Comparison of ENCODE assay signal across 41 cellular contexts in the genomic region with DNA sequence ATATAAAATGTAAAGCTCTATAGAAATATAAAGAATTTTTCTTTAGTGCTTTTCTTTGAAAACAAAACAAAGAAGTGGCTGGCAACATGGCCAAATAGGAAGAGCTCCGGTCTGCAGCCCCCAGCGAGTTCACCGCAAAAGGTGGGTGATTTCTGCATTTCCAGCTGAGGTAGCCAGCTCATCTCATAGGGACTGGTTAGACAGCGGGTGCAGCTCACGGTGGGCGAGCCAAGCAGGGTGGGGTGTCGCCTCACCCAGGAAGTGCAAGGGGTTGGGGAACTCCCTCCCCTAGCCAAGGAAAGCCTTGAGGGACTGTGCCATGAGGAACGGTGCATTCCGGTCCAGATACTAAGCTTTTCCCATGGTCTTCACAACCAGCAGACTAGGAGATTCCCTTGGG. TPM values are rescaled to one million over a fixed set of nuclear protein-coding genes. Genes with fewer than 3 reads are reported as not detected.
"Had no signal": no experiment of that assay in that cellular context is flagged by ENCODE, and none has a peak within 500 bp of the region (broad histone marks: within the 10 kb centered on the region; RNA-seq: fewer than 3 reads in every experiment).

No MANE protein-coding gene starts in this region.

- H3K4me3 Mint-ChIP-seq: activated naive CD4-positive, alpha-beta T cell treated with anti-CD3 and anti-CD28 coated beads, Interleukin-2, amount 10 ng/mL, durations not matched to agents 7 days and 5 days; activated naive CD4-positive, alpha-beta T cell treated with anti-CD3 and anti-CD28 coated beads, Interleukin-2, amount 50 U/mL, for 24 hours; activated naive CD8-positive, alpha-beta T cell; activated naive CD8-positive, alpha-beta T cell treated with anti-CD3 and anti-CD28 coated beads for 36 hours; activated naive CD8-positive, alpha-beta T cell treated with anti-CD3 and anti-CD28 coated beads, Interleukin-2, amount 10 ng/mL, durations not matched to agents 7 days and 5 days; activated naive CD8-positive, alpha-beta T cell treated with anti-CD3 and anti-CD28 coated beads, Interleukin-2, amount 50 U/mL, for 24 hours; activated T-cell treated with anti-CD3 and anti-CD28 coated beads, Interleukin-2, amount 50 U/mL, for 24 hours; activated T-cell treated with anti-CD3 and anti-CD28 coated beads, Interleukin-2, amount 50 U/mL, for 4 hours; activated T-cell treated with anti-CD3 and anti-CD28 coated beads, Interleukin-2, amount 50 U/mL, for 72 hours; activated T-helper 1 cell treated with anti-CD3 and anti-CD28 coated beads, Interleukin-12 subunit alpha, Interleukin-12 subunit beta, Interleukin-2, Interleukin-4 antibody, amounts not matched to agents 30 ng/mL and 10 ng/mL and 1 ng/mL, durations not matched to agents 14 hours and 24 hours and 36 hours; activated T-helper 17 cell treated with anti-CD3 and anti-CD28 coated beads, Interleukin-2, amount 50 U/mL, for 72 hours; brain; central memory CD8-positive, alpha-beta T cell had no signal

- H3K27ac Mint-ChIP-seq: activated naive CD4-positive, alpha-beta T cell treated with anti-CD3 and anti-CD28 coated beads, Interleukin-2, amount 10 ng/mL, durations not matched to agents 7 days and 5 days; activated naive CD4-positive, alpha-beta T cell treated with anti-CD3 and anti-CD28 coated beads, Interleukin-2, amount 50 U/mL, for 24 hours; activated naive CD4-positive, alpha-beta T cell treated with anti-CD3 and anti-CD28 coated beads, Interleukin-2, amount 50 U/mL, for 72 hours; activated naive CD8-positive, alpha-beta T cell; activated naive CD8-positive, alpha-beta T cell treated with anti-CD3 and anti-CD28 coated beads for 36 hours; activated naive CD8-positive, alpha-beta T cell treated with anti-CD3 and anti-CD28 coated beads, Interleukin-2, amount 10 ng/mL, durations not matched to agents 7 days and 5 days; activated naive CD8-positive, alpha-beta T cell treated with anti-CD3 and anti-CD28 coated beads, Interleukin-2, amount 50 U/mL, for 24 hours; activated T-cell treated with anti-CD3 and anti-CD28 coated beads, Interleukin-2, amount 50 U/mL, for 24 hours; activated T-cell treated with anti-CD3 and anti-CD28 coated beads, Interleukin-2, amount 50 U/mL, for 72 hours; activated T-helper 1 cell treated with anti-CD3 and anti-CD28 coated beads, Interleukin-12 subunit alpha, Interleukin-12 subunit beta, Interleukin-2, Interleukin-4 antibody, amounts not matched to agents 30 ng/mL and 10 ng/mL and 1 ng/mL, durations not matched to agents 14 hours and 24 hours and 36 hours; activated T-helper 17 cell treated with anti-CD3 and anti-CD28 coated beads, Interleukin-2, amount 50 U/mL, for 72 hours; activated T-helper 2 cell treated with anti-CD3 and anti-CD28 coated beads, Interferon-gamma antibody, Interleukin-2, Interleukin-4, amounts not matched to agents 10 μg/mL and 5 μg/mL and 100 μg/mL, durations not matched to agents 14 hours and 24 hours and 36 hours; brain had no signal

- H3K4me1 Mint-ChIP-seq: activated naive CD4-positive, alpha-beta T cell treated with anti-CD3 and anti-CD28 coated beads, Interleukin-2, amount 50 U/mL, for 24 hours; activated naive CD8-positive, alpha-beta T cell treated with anti-CD3 and anti-CD28 coated beads for 36 hours; activated T-helper 17 cell treated with anti-CD3 and anti-CD28 coated beads, Interleukin-2, amount 50 U/mL, for 72 hours; brain; central memory CD8-positive, alpha-beta T cell had no signal

- H3K36me3 Mint-ChIP-seq: brain had no signal

- ATAC-seq: activated naive CD4-positive, alpha-beta T cell treated with anti-CD3 and anti-CD28 coated beads, Interleukin-2, amount 50 U/mL, for 72 hours; activated naive CD8-positive, alpha-beta T cell treated with anti-CD3 and anti-CD28 coated beads, Interleukin-2, amount 50 U/mL, for 24 hours; activated T-cell treated with anti-CD3 and anti-CD28 coated beads, Interleukin-2, amount 50 U/mL, for 4 hours; activated T-cell treated with anti-CD3 and anti-CD28 coated beads, Interleukin-2, amount 50 U/mL, for 72 hours; activated T-helper 17 cell treated with anti-CD3 and anti-CD28 coated beads, Interleukin-2, amount 50 U/mL, for 72 hours; body of pancreas had no signal

- H3K4me3 ChIP-seq: adrenal gland, ascending aorta, body of pancreas, breast epithelium, cardiac muscle cell had no signal

- H3K9me3 ChIP-seq: adrenal gland, ascending aorta, body of pancreas, breast epithelium had no signal

- H3K9me3 Mint-ChIP-seq: activated naive CD4-positive, alpha-beta T cell treated with anti-CD3 and anti-CD28 coated beads, Interleukin-2, amount 50 U/mL, for 24 hours; activated T-cell treated with anti-CD3 and anti-CD28 coated beads, Interleukin-2, amount 50 U/mL, for 24 hours; activated T-cell treated with anti-CD3 and anti-CD28 coated beads, Interleukin-2, amount 50 U/mL, for 4 hours; activated T-helper 17 cell treated with anti-CD3 and anti-CD28 coated beads, Interleukin-2, amount 50 U/mL, for 72 hours; central memory CD8-positive, alpha-beta T cell had no signal

- H3K27me3 Mint-ChIP-seq: activated naive CD4-positive, alpha-beta T cell treated with anti-CD3 and anti-CD28 coated beads, Interleukin-2, amount 50 U/mL, for 24 hours; activated naive CD8-positive, alpha-beta T cell; activated naive CD8-positive, alpha-beta T cell treated with anti-CD3 and anti-CD28 coated beads for 36 hours; activated naive CD8-positive, alpha-beta T cell treated with anti-CD3 and anti-CD28 coated beads, Interleukin-2, amount 10 ng/mL, durations not matched to agents 7 days and 5 days; activated naive CD8-positive, alpha-beta T cell treated with anti-CD3 and anti-CD28 coated beads, Interleukin-2, amount 50 U/mL, for 24 hours had no signal

- DNase-seq: activated effector memory CD4-positive, alpha-beta T cell treated with anti-CD3 and anti-CD28 coated beads, Interleukin-2, amount 50 U/mL, for 16 hours; activated effector memory CD4-positive, alpha-beta T cell treated with Interleukin-2 at 50 U/mL for 16 hours; activated gamma-delta T cell; activated gamma-delta T cell treated with Interleukin-2 at 50 U/mL for 16 hours; activated naive CD4-positive, alpha-beta T cell; activated naive CD4-positive, alpha-beta T cell treated with anti-CD3 and anti-CD28 coated beads, Interleukin-2, amount 10 ng/mL, durations not matched to agents 7 days and 5 days; activated naive CD4-positive, alpha-beta T cell treated with anti-CD3 and anti-CD28 coated beads, Interleukin-2, amount 50 U/mL, for 16 hours; activated naive CD4-positive, alpha-beta T cell treated with Interleukin-2 at 50 U/mL for 16 hours; activated naive CD8-positive, alpha-beta T cell treated with anti-CD3 and anti-CD28 coated beads for 36 hours; activated naive CD8-positive, alpha-beta T cell treated with anti-CD3 and anti-CD28 coated beads, Interleukin-2, amount 10 ng/mL, durations not matched to agents 7 days and 5 days; activated naive CD8-positive, alpha-beta T cell treated with anti-CD3 and anti-CD28 coated beads, Interleukin-2, amount 50 U/mL, for 24 hours; activated T-cell treated with anti-CD3 and anti-CD28 coated beads, Interleukin-2, amount 50 U/mL, for 1 hour; activated T-cell treated with anti-CD3 and anti-CD28 coated beads, Interleukin-2, amount 50 U/mL, for 24 hours; activated T-cell treated with anti-CD3 and anti-CD28 coated beads, Interleukin-2, amount 50 U/mL, for 4 hours; activated T-cell treated with anti-CD3 and anti-CD28 coated beads, Interleukin-2, amount 50 U/mL, for 48 hours; activated T-cell treated with anti-CD3 and anti-CD28 coated beads, Interleukin-2, amount 50 U/mL, for 72 hours; adrenal gland; amniotic stem cell; amygdala; anterior cingulate cortex; aorta; body of pancreas; brain microvascular endothelial cell; caudate nucleus; central memory CD4-positive, alpha-beta T cell; cerebellar nuclear complex had no signal

- H3K27me3 ChIP-seq: adrenal gland, ascending aorta, body of pancreas, brain microvascular endothelial cell, breast epithelium, cardiac muscle cell had no signal

- H3K4me1 ChIP-seq: adrenal gland, ascending aorta, body of pancreas, breast epithelium had no signal

- H3K36me3 ChIP-seq: adrenal gland, ascending aorta, brain microvascular endothelial cell, breast epithelium, cardiac muscle cell had no signal

- H3K27ac ChIP-seq: adrenal gland, ascending aorta, body of pancreas, brain microvascular endothelial cell, breast epithelium, cardiac muscle cell had no signal

RNA-seq across cellular contexts. Expression of a gene that starts 21.0 kb away (rescaled TPM):
- total RNA-seq: astrocyte, body of pancreas, bronchial epithelial cell, cardiac septum, chondrocyte had no signal
- polyA plus RNA-seq: aorta, cardiac muscle cell had no signal
